ENCODE assay signal across 9 cellular contexts in genomic region chr1:161037661-161038522, GRCh38. TPM values are rescaled to one million over a fixed set of nuclear protein-coding genes. Genes with fewer than 3 reads are reported as not detected.
DNase-seq lines count a peak whose midpoint lies in the region; ATAC-seq and TF ChIP-seq lines count a peak whose summit lies in the region.
"Had no signal": no experiment of that assay in that cellular context is flagged by ENCODE, and none has a peak within 500 bp of the region (broad histone marks: within the 10 kb centered on the region; RNA-seq: fewer than 3 reads in every experiment).

No MANE protein-coding gene starts in this region.

- TF ChIP-seq POLR2A in sigmoid colon (IDR thresholded peaks at IDR 0.05): no peak

- no peak overlapping the region for H2AFZ ChIP-seq in SU-DHL-6 (ENCODE audit: low read depth, low read length, severe bottlenecking)

- peak overlapping the region; percentile 66 for H3K9ac ChIP-seq in SU-DHL-6 (ENCODE audit: low read length)

- 62 to 70% methylated on average over 21 of the region's 21 CpGs for WGBS in heart right ventricle, 2 donors
- 22 to 49% methylated on average over 21 of the region's 21 CpGs for WGBS in sigmoid colon, 2 donors

- no peak for TF ChIP-seq EP300 in sigmoid colon (IDR thresholded peaks at IDR 0.05)

- peak overlapping the region; percentile 72 for H3K4me2 ChIP-seq in SU-DHL-6 (ENCODE audit: low read depth, low read length, poor library complexity, severe bottlenecking)

- H4K20me1 ChIP-seq in SU-DHL-6 (ENCODE audit: low read depth, low read length): no peaks in the 10 kb centered on the region

- peak in 1 of 8 donors; percentile 32 for ATAC-seq in heart right ventricle
- no peak for ATAC-seq in HG03039 (IDR thresholded peaks at IDR 0.05; ENCODE audit: unreplicated experiment)

- H3K9me3 ChIP-seq in SU-DHL-6 (ENCODE audit: insufficient read depth, low read length): no peaks in the 10 kb centered on the region
- no peaks in the 10 kb centered on the region for H3K9me3 ChIP-seq in heart right ventricle
- H3K9me3 ChIP-seq in sigmoid colon: no peaks in the 10 kb centered on the region

- H3K79me2 ChIP-seq in SU-DHL-6 (ENCODE audit: insufficient read depth, low read length): no peaks in the 10 kb centered on the region; the same call in 1 of the 2 replicates

- H3K27ac ChIP-seq in SU-DHL-6 (ENCODE audit: low read depth, low read length) (no peak overlapping the region; the same call in 1 of the 2 replicates), heart right ventricle (peak overlapping the region in 4 of 10 donors; percentile 35 to 66 (median 56)), sigmoid colon (peak overlapping the region in 3 of 4 donors; percentile 13 to 34 (median 29))

- intact Hi-C loops in heart right ventricle (cut with DNase I) (no loop called here), sigmoid colon (cut with DNase I) (no loop called here)

- peaks cover 7% of the 10 kb centered on the region; the same call in 1 of the 2 replicates for H3K36me3 ChIP-seq in SU-DHL-6 (ENCODE audit: low read length)
- peaks cover 0 to 44% (median 39%) of the 10 kb centered on the region in 9 donors for H3K36me3 ChIP-seq in heart right ventricle
- peaks cover 29 to 37% (median 36%) of the 10 kb centered on the region in 4 donors for H3K36me3 ChIP-seq in sigmoid colon

- no peaks in the 10 kb centered on the region for H3K27me3 ChIP-seq in SU-DHL-6 (ENCODE audit: low read length)
- H3K27me3 ChIP-seq in heart right ventricle: no peaks in the 10 kb centered on the region
- H3K27me3 ChIP-seq in sigmoid colon: no peaks in the 10 kb centered on the region

- peaks cover 18% of the 10 kb centered on the region for H3F3A ChIP-seq in SU-DHL-6 (ENCODE audit: insufficient read depth)

- H3K4me3 ChIP-seq in GM12875 (ENCODE audit: low read depth, low read length) (peak overlapping the region; percentile 63), SU-DHL-6 (ENCODE audit: insufficient read depth, low read length, poor library complexity, severe bottlenecking) (peak overlapping the region; percentile 58), heart right ventricle (peak overlapping the region; percentile 23 to 66 (median 58)), sigmoid colon (peak overlapping the region; percentile 47 to 55 (median 52))

- TF ChIP-seq CTCF in GM12875 (IDR thresholded peaks at IDR 0.05; ENCODE audit: borderline replicate concordance, insufficient read depth, low read depth, low read length): no peak
- TF ChIP-seq CTCF in SU-DHL-6 (IDR thresholded peaks at IDR 0.05; ENCODE audit: insufficient read depth, low read length, poor library complexity, severe bottlenecking): no peak
- TF ChIP-seq CTCF in heart right ventricle (IDR thresholded peaks at IDR 0.05): no peak
- no peak for TF ChIP-seq CTCF in sigmoid colon (IDR thresholded peaks at IDR 0.05)

- DNase-seq in heart right ventricle: no peak
- no peak for DNase-seq in sigmoid colon
- DNase-seq in C1 segment of cervical spinal cord (lab: John Stamatoyannopoulos, UW): no peak
- DNase-seq in inferior parietal cortex (ENCODE audit: extremely low spot score): no peak
- no peak for DNase-seq in NCI-H82 (lab: John Stamatoyannopoulos, UW)

- no peaks in the 10 kb centered on the region for H3K9me2 ChIP-seq in SU-DHL-6 (replicated peaks; ENCODE audit: insufficient read depth, low read length)

- H3K4me1 ChIP-seq in heart right ventricle (peaks cover 0 to 25% (median 0%) of the 10 kb centered on the region in 9 donors), sigmoid colon (peaks cover 0 to 12% (median 2%) of the 10 kb centered on the region in 4 donors)

RNA-seq across cellular contexts. Expression of gene TSTD1, which starts 0.9 kb away (rescaled TPM):
- total RNA-seq in heart right ventricle (10 to 100 TPM in 9 of 10 donors, 1 to 10 TPM in 1; 8.0 to 18.0 (median 13.4) TPM), sigmoid colon (10 to 100 TPM; 10.5 to 46.4 (median 27.8) TPM)
- polyA plus RNA-seq in heart right ventricle (10 to 100 TPM; 11.8 to 15.3 TPM), sigmoid colon (100 to 1,000 TPM; 115 to 609 (median 268) TPM)

RNA-seq across cellular contexts. Expression of gene USF1, which starts 7.9 kb away (rescaled TPM):
- total RNA-seq in heart right ventricle: 10 to 100 TPM; 23.7 to 43.6 (median 28.5) TPM
- polyA plus RNA-seq in heart right ventricle: 10 to 100 TPM; 42.4 to 55.1 TPM
- 10 to 100 TPM; 54.8 to 76.2 (median 62.5) TPM for total RNA-seq in sigmoid colon
- polyA plus RNA-seq in sigmoid colon: 10 to 100 TPM; 25.8 to 84.6 (median 42.5) TPM

RNA-seq across cellular contexts. Expression of gene F11R, which starts 16.9 kb away (rescaled TPM):
- total RNA-seq in heart right ventricle: 10 to 100 TPM in 6 of 10 donors, 1 to 10 TPM in 4; 7.1 to 22.7 (median 10.5) TPM
- 1 to 10 TPM; 7.5 to 9.9 TPM for polyA plus RNA-seq in heart right ventricle
- 10 to 100 TPM in 1 of 4 donors, 1 to 10 TPM in 3; 2.7 to 30.5 (median 5.9) TPM for total RNA-seq in sigmoid colon
- polyA plus RNA-seq in sigmoid colon: 10 to 100 TPM; 15.6 to 96.7 (median 34.0) TPM

RNA-seq across cellular contexts. Expression of gene ARHGAP30, which starts 31.8 kb away (rescaled TPM):
- total RNA-seq in heart right ventricle (10 to 100 TPM in 1 of 10 donors, 1 to 10 TPM in 9; 1.5 to 16.4 (median 2.1) TPM), sigmoid colon (1 to 10 TPM; 4.4 to 7.7 (median 6.6) TPM)
- polyA plus RNA-seq in heart right ventricle (1 to 10 TPM; 1.2 to 1.4 TPM), sigmoid colon (10 to 100 TPM in 1 of 3 donors, 1 to 10 TPM in 2; 4.8 to 37.8 (median 4.9) TPM)
- total RNA-seq: pulmonary artery endothelial cell had no signal

RNA-seq across cellular contexts. Expression of gene NECTIN4, which starts 51.5 kb away (rescaled TPM):
- total RNA-seq in heart right ventricle (under 1 TPM in 1 of 10 donors, not detected in 9; 0.19 TPM), sigmoid colon (not detected)
- polyA plus RNA-seq in heart right ventricle (under 1 TPM in 1 of 2 donors, not detected in 1; 0.06 TPM), sigmoid colon (1 to 10 TPM in 2 of 3 donors, not detected in 1; 1.2 to 2.8 TPM)
